ENCODE assay signal across 1 cellular context in the genomic region with DNA sequence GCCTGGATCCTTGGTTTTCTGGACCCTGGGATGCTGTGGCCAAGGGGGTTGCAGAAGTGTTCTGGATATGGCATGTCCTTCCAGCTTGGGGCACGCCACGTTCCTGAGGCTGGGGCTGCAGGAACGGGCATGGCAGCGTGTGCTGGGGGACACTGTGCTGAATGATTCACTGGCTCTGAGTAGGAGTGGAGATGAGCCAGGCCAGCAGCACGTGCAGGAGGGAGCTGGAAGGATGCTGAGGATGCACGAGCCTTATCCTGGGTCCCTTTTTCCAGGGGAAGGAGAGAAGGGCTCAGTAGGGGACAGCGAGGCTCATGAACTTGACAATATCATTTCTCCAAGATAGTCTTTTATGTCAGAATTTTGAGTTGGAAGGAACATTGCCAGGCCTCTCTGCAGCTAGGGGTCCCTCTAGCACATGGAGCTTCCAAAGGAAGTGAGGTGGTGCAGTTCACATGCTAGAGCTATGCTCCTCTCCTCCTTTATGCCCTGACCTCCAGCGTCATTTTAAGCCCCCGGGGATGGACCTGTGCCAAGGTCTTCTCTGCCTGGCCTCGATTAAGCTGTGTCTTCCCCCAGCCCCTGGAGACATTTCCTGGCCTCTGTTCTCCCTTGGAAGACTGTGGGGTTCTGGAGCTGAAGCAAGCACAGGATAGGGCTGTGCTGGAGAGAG.
TF ChIP-seq lines count a peak whose summit lies in the region.

No MANE protein-coding gene starts in this region.

TF ChIP-seq in SK-N-SH, 30 proteins besides CTCF, POLR2A, EP300 and RAD21:
- no peak for TF ChIP-seq EZH2phosphoT487 (IDR thresholded peaks at IDR 0.05; ENCODE audit: borderline replicate concordance, low read depth)
- peak; percentile 24; the same call in 1 of the 2 replicates for TF ChIP-seq SMC3 (IDR thresholded peaks at IDR 0.05; ENCODE audit: low read depth, low read length)
